In genomic region chrX:37825225-37825842, GRCh38 we compare ENCODE assay signal across 9 cellular contexts. TPM values are rescaled to one million over a fixed set of nuclear protein-coding genes. Genes with fewer than 3 reads are reported as not detected.
DNase-seq lines count a peak whose midpoint lies in the region; ATAC-seq, FAIRE-seq and TF ChIP-seq lines count a peak whose summit lies in the region.
"Had no signal": no experiment of that assay in that cellular context is flagged by ENCODE, and none has a peak within 500 bp of the region (broad histone marks: within the 10 kb centered on the region; RNA-seq: fewer than 3 reads in every experiment).

No MANE protein-coding gene starts in this region.

- no peak for TF ChIP-seq POLR2A in GM18505 (IDR thresholded peaks at IDR 0.05; ENCODE audit: borderline replicate concordance, extremely low read depth, insufficient read depth, insufficient read length)

- DNase-seq in HUDEP-2 (lab: John Stamatoyannopoulos, UW; ENCODE audit: unreplicated experiment in 76 of 76): peak in 39 of 76 experiments; percentile 0 to 37 (median 4)
- peak; percentile 6 to 54 (median 27) for DNase-seq in T-helper 1 cell
- peak; percentile 23 for DNase-seq in bronchial epithelial cell (ENCODE audit: low read depth)
- DNase-seq in lower lobe of right lung: peak; percentile 36
- DNase-seq in stimulated activated naive CD4-positive, alpha-beta T cell treated with Interleukin-2 at 50 U/mL for 16 hours (lab: John Stamatoyannopoulos, UW): peak; percentile 23

- peak overlapping the region; percentile 25; the same call in 1 of the 2 replicates for H3K27ac ChIP-seq in BLaER1
- H3K27ac ChIP-seq in lower lobe of right lung: no peak overlapping the region
- H3K27ac ChIP-seq: SJCRH30 had no signal

- intact Hi-C loops in lower lobe of right lung (cut with DNase I): no loop called here

- peak overlapping the region; percentile 36 for H3K4me2 ChIP-seq in BLaER1

- TF ChIP-seq CTCF in bronchial epithelial cell (IDR thresholded peaks at IDR 0.05; ENCODE audit: insufficient read depth, low read length, severe bottlenecking) (peak; percentile 66), lower lobe of right lung (IDR thresholded peaks at IDR 0.05) (peak; percentile 70)

- H4K20me1 ChIP-seq in BLaER1: no peaks in the 10 kb centered on the region

- no peak overlapping the region for H3K4me3 ChIP-seq in BLaER1
- H3K4me3 ChIP-seq in bronchial epithelial cell (ENCODE audit: low read depth, low read length): no peak overlapping the region
- H3K4me3 ChIP-seq in lower lobe of right lung: no peak overlapping the region
- H3K4me3 ChIP-seq: SJCRH30 had no signal

- H3K36me3 ChIP-seq in BLaER1 (no peaks in the 10 kb centered on the region), bronchial epithelial cell (ENCODE audit: control insufficient read depth, insufficient read depth, low read length) (no peaks in the 10 kb centered on the region), lower lobe of right lung (no peaks in the 10 kb centered on the region)
- H3K36me3 ChIP-seq: SJCRH30 had no signal

- H3K4me1 ChIP-seq in BLaER1: peaks cover 52% of the 10 kb centered on the region
- H3K4me1 ChIP-seq in lower lobe of right lung: peaks cover 10% of the 10 kb centered on the region
- H3K4me1 ChIP-seq: SJCRH30 had no signal

- ATAC-seq in GM18505 (IDR thresholded peaks at IDR 0.05; ENCODE audit: unreplicated experiment): peak; percentile 61
- ATAC-seq in lower lobe of right lung: peak; percentile 43 to 76
- ATAC-seq in HG02981 (IDR thresholded peaks at IDR 0.05; ENCODE audit: unreplicated experiment): no peak

- H3K27me3 ChIP-seq in BLaER1 (no peaks in the 10 kb centered on the region), bronchial epithelial cell (ENCODE audit: control insufficient read depth, insufficient read depth, low read length) (no peaks in the 10 kb centered on the region), lower lobe of right lung (ENCODE audit: low read depth) (no peaks in the 10 kb centered on the region)
- H3K27me3 ChIP-seq: SJCRH30 had no signal

- H3K9me3 ChIP-seq in BLaER1 (no peaks in the 10 kb centered on the region), lower lobe of right lung (no peaks in the 10 kb centered on the region)
- H3K9me3 ChIP-seq: SJCRH30 had no signal

- no peak for FAIRE-seq in bronchial epithelial cell (lab: Jason Lieb, UNC)

- no peak overlapping the region for H3K9ac ChIP-seq in BLaER1

RNA-seq across cellular contexts. Expression of gene DYNLT3, which starts 22.0 kb away (rescaled TPM):
- 38.7 and 93.2 TPM in 2 replicates for total RNA-seq in bronchial epithelial cell
- total RNA-seq in lower lobe of right lung: 27.2 TPM
- total RNA-seq: SJCRH30 had no signal

RNA-seq across cellular contexts. Expression of gene CYBB, which starts 45.5 kb away (rescaled TPM):
- not detected in 2 replicates for total RNA-seq in bronchial epithelial cell
- total RNA-seq in lower lobe of right lung: 420 TPM
- total RNA-seq: SJCRH30 had no signal

Comparison
In these comparisons a context has a peak if more than half of its experiments do, and no peak if none do; other contexts are left out.
1. RNA of gene CYBB, which starts 45.5 kb away (total RNA-seq): 420 TPM in lower lobe of right lung (single experiment); not detected in bronchial epithelial cell; every median in the first group is over 100 times any median in the second.
2. Peak in every context shown above with its lines, with median percentiles within 50 percentile points of each other: DNase-seq.